Comparison of ENCODE assay signal across 1 cellular context in the genomic region with DNA sequence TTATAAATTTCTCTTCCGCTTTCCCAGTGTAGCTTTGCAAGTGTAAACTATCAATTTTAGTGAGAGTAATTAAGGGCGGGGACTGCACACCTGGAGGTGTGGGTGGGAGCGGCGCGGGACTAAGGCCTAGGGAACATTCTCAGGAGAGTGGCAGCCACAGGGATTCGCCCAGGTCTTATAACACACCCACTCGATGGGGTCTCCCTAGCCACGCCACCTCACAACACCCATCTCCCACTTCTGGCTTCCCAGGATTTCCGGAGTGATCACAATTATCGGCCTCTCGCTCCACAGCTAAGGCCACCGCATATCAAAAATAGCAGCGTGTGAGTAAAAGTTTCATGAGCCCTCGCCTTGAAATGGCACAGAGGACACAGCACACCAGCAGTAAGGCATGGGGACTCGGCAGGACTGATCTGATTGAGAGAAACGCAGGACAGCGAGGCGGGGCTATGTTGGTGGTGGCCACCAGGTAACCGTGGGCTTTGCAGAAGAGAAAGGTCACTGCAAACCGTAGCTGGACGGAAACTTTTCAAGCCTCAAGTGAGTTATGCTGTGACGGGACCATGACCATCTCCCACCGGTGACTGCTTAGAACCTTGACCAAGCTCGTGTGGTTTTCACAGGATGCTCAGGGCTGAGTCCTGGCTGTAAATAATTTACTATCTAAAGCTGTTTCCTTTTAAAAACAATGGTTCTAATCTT.
TF ChIP-seq lines count a peak whose summit lies in the region.

No MANE protein-coding gene starts in this region.

TF ChIP-seq in H1, 55 proteins besides CTCF, POLR2A, EP300 and RAD21 (continued from another document):
- no peak for TF ChIP-seq MAFK (IDR thresholded peaks at IDR 0.05; ENCODE audit: low read depth, low read length)
- TF ChIP-seq HDAC6 (IDR thresholded peaks at IDR 0.05; ENCODE audit: low read depth, low read length): no peak
- no peak for TF ChIP-seq TAF7 (optimal IDR thresholded peaks at IDR 0.05; ENCODE audit: borderline replicate concordance, low read depth, low read length)
- TF ChIP-seq ASH2L (IDR thresholded peaks at IDR 0.05; ENCODE audit: low read length): no peak
- TF ChIP-seq TBP (IDR thresholded peaks at IDR 0.05; ENCODE audit: low read depth, low read length): no peak
- TF ChIP-seq BRCA1 (IDR thresholded peaks at IDR 0.05; ENCODE audit: low read depth, low read length): no peak
- TF ChIP-seq, protein P1, sequence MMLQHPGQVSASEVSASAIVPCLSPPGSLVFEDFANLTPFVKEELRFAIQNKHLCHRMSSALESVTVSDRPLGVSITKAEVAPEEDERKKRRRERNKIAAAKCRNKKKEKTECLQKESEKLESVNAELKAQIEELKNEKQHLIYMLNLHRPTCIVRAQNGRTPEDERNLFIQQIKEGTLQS (IDR thresholded peaks at IDR 0.05; ENCODE audit: insufficient read depth, low read depth, low read length): no peak
